1 cellular context compared by ENCODE assay signal in genomic region chr14:99566390-99567354, GRCh38.
TF ChIP-seq lines count a peak whose summit lies in the region.

No MANE protein-coding gene starts in this region.

TF ChIP-seq in HepG2, 621 proteins besides CTCF, POLR2A, EP300 and RAD21 (continued from another document and continues in another):
- peak; percentile 61; the same call in 1 of the 2 replicates for TF ChIP-seq ZNF629 (CRISPR knock-in tag; conservative IDR thresholded peaks at IDR 0.05)
- TF ChIP-seq KLF15 (CRISPR knock-in tag; IDR thresholded peaks at IDR 0.05; ENCODE audit: borderline replicate concordance), result no peak
- TF ChIP-seq ZNF776 (CRISPR knock-in tag; IDR thresholded peaks at IDR 0.05), result no peak
- TF ChIP-seq, protein P1, sequence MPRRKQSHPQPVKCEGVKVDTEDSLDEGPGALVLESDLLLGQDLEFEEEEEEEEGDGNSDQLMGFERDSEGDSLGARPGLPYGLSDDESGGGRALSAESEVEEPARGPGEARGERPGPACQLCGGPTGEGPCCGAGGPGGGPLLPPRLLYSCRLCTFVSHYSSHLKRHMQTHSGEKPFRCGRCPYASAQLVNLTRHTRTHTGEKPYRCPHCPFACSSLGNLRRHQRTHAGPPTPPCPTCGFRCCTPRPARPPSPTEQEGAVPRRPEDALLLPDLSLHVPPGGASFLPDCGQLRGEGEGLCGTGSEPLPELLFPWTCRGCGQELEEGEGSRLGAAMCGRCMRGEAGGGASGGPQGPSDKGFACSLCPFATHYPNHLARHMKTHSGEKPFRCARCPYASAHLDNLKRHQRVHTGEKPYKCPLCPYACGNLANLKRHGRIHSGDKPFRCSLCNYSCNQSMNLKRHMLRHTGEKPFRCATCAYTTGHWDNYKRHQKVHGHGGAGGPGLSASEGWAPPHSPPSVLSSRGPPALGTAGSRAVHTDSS (CRISPR knock-in tag; conservative IDR thresholded peaks at IDR 0.05), result no peak
- TF ChIP-seq, protein P2, sequence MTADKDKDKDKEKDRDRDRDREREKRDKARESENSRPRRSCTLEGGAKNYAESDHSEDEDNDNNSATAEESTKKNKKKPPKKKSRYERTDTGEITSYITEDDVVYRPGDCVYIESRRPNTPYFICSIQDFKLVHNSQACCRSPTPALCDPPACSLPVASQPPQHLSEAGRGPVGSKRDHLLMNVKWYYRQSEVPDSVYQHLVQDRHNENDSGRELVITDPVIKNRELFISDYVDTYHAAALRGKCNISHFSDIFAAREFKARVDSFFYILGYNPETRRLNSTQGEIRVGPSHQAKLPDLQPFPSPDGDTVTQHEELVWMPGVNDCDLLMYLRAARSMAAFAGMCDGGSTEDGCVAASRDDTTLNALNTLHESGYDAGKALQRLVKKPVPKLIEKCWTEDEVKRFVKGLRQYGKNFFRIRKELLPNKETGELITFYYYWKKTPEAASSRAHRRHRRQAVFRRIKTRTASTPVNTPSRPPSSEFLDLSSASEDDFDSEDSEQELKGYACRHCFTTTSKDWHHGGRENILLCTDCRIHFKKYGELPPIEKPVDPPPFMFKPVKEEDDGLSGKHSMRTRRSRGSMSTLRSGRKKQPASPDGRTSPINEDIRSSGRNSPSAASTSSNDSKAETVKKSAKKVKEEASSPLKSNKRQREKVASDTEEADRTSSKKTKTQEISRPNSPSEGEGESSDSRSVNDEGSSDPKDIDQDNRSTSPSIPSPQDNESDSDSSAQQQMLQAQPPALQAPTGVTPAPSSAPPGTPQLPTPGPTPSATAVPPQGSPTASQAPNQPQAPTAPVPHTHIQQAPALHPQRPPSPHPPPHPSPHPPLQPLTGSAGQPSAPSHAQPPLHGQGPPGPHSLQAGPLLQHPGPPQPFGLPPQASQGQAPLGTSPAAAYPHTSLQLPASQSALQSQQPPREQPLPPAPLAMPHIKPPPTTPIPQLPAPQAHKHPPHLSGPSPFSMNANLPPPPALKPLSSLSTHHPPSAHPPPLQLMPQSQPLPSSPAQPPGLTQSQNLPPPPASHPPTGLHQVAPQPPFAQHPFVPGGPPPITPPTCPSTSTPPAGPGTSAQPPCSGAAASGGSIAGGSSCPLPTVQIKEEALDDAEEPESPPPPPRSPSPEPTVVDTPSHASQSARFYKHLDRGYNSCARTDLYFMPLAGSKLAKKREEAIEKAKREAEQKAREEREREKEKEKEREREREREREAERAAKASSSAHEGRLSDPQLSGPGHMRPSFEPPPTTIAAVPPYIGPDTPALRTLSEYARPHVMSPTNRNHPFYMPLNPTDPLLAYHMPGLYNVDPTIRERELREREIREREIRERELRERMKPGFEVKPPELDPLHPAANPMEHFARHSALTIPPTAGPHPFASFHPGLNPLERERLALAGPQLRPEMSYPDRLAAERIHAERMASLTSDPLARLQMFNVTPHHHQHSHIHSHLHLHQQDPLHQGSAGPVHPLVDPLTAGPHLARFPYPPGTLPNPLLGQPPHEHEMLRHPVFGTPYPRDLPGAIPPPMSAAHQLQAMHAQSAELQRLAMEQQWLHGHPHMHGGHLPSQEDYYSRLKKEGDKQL (CRISPR knock-in tag; IDR thresholded peaks at IDR 0.05; ENCODE audit: low read depth), result no peak
- no peak for TF ChIP-seq ZNF10 (CRISPR knock-in tag; IDR thresholded peaks at IDR 0.05; ENCODE audit: borderline replicate concordance, low read depth)
- no peak for TF ChIP-seq GTF3A (CRISPR knock-in tag; conservative IDR thresholded peaks at IDR 0.05)
- 0 out of 2 replicates have a peak, but pooled peaks have one; percentile 36 for TF ChIP-seq ZNF598 (CRISPR knock-in tag; IDR thresholded peaks at IDR 0.05; ENCODE audit: borderline replicate concordance)
- TF ChIP-seq CSRNP1 (CRISPR knock-in tag; IDR thresholded peaks at IDR 0.05), result no peak
- peak; percentile 44; the same call in 1 of the 2 replicates for TF ChIP-seq ZNF292 (CRISPR knock-in tag; IDR thresholded peaks at IDR 0.05; ENCODE audit: borderline replicate concordance, low read depth)
- TF ChIP-seq, protein P3, sequence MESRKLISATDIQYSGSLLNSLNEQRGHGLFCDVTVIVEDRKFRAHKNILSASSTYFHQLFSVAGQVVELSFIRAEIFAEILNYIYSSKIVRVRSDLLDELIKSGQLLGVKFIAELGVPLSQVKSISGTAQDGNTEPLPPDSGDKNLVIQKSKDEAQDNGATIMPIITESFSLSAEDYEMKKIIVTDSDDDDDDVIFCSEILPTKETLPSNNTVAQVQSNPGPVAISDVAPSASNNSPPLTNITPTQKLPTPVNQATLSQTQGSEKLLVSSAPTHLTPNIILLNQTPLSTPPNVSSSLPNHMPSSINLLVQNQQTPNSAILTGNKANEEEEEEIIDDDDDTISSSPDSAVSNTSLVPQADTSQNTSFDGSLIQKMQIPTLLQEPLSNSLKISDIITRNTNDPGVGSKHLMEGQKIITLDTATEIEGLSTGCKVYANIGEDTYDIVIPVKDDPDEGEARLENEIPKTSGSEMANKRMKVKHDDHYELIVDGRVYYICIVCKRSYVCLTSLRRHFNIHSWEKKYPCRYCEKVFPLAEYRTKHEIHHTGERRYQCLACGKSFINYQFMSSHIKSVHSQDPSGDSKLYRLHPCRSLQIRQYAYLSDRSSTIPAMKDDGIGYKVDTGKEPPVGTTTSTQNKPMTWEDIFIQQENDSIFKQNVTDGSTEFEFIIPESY (CRISPR knock-in tag; IDR thresholded peaks at IDR 0.05), result peak; percentile 25; the same call in 1 of the 2 replicates
- TF ChIP-seq ZNF710 (CRISPR knock-in tag; IDR thresholded peaks at IDR 0.05; ENCODE audit: borderline replicate concordance), result no peak
- no peak for TF ChIP-seq ZNF264 (CRISPR knock-in tag; IDR thresholded peaks at IDR 0.05)
- no peak for TF ChIP-seq NCOA5 (CRISPR knock-in tag; IDR thresholded peaks at IDR 0.05)
- no peak for TF ChIP-seq GPN1 (CRISPR knock-in tag; IDR thresholded peaks at IDR 0.05; ENCODE audit: borderline replicate concordance)
- no peak for TF ChIP-seq REL (CRISPR knock-in tag; conservative IDR thresholded peaks at IDR 0.05)
- no peak for TF ChIP-seq ZBTB39 (CRISPR knock-in tag; IDR thresholded peaks at IDR 0.05)
- no peak for TF ChIP-seq HMGA1 (CRISPR knock-in tag; conservative IDR thresholded peaks at IDR 0.05)
- TF ChIP-seq MIER2 (CRISPR knock-in tag; IDR thresholded peaks at IDR 0.05), result peak; percentile 43; the same call in 1 of the 2 replicates
- TF ChIP-seq ZNF615 (CRISPR knock-in tag; IDR thresholded peaks at IDR 0.05; ENCODE audit: borderline replicate concordance), result no peak
- 0 out of 2 replicates have a peak, but pooled peaks have one; percentile 54 for TF ChIP-seq ZNF724P (CRISPR knock-in tag; IDR thresholded peaks at IDR 0.05; ENCODE audit: borderline replicate concordance)
- peak; percentile 86 for TF ChIP-seq ETV5 (CRISPR knock-in tag; IDR thresholded peaks at IDR 0.05; ENCODE audit: borderline replicate concordance)
- TF ChIP-seq PTBP1 (IDR thresholded peaks at IDR 0.05; ENCODE audit: low read depth, low read length, poor library complexity, severe bottlenecking), result no peak
- TF ChIP-seq SNAI1 (CRISPR knock-in tag; IDR thresholded peaks at IDR 0.05; ENCODE audit: borderline replicate concordance), result no peak
- no peak for TF ChIP-seq SATB2 (CRISPR knock-in tag; IDR thresholded peaks at IDR 0.05)
- 0 out of 2 replicates have a peak, but pooled peaks have one; percentile 50 for TF ChIP-seq ZMAT3 (CRISPR knock-in tag; conservative IDR thresholded peaks at IDR 0.05)
- TF ChIP-seq ASH2L (IDR thresholded peaks at IDR 0.05; ENCODE audit: insufficient read length, low read depth, low read length), result peak; percentile 88
- TF ChIP-seq HNRNPUL1 (IDR thresholded peaks at IDR 0.05; ENCODE audit: low read depth, low read length), result no peak
- TF ChIP-seq ZFYVE20 (CRISPR knock-in tag; IDR thresholded peaks at IDR 0.05; ENCODE audit: borderline replicate concordance, low read depth), result no peak
- TF ChIP-seq NAIF1 (CRISPR knock-in tag; IDR thresholded peaks at IDR 0.05; ENCODE audit: borderline replicate concordance), result no peak
- TF ChIP-seq MTF1 (CRISPR knock-in tag; IDR thresholded peaks at IDR 0.05), result no peak
- peak; percentile 90; the same call in 1 of the 2 replicates for TF ChIP-seq MTA1 (CRISPR knock-in tag; IDR thresholded peaks at IDR 0.05; ENCODE audit: borderline replicate concordance)
- TF ChIP-seq, protein P4, sequence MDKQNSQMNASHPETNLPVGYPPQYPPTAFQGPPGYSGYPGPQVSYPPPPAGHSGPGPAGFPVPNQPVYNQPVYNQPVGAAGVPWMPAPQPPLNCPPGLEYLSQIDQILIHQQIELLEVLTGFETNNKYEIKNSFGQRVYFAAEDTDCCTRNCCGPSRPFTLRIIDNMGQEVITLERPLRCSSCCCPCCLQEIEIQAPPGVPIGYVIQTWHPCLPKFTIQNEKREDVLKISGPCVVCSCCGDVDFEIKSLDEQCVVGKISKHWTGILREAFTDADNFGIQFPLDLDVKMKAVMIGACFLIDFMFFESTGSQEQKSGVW (CRISPR knock-in tag; IDR thresholded peaks at IDR 0.05; ENCODE audit: borderline replicate concordance), result no peak
- TF ChIP-seq KDM2A (CRISPR knock-in tag; IDR thresholded peaks at IDR 0.05; ENCODE audit: borderline replicate concordance, low read depth), result peak; percentile 26; the same call in 1 of the 2 replicates
- TF ChIP-seq RBM22 (optimal IDR thresholded peaks at IDR 0.05; ENCODE audit: low read length), result no peak
- TF ChIP-seq, protein P5, sequence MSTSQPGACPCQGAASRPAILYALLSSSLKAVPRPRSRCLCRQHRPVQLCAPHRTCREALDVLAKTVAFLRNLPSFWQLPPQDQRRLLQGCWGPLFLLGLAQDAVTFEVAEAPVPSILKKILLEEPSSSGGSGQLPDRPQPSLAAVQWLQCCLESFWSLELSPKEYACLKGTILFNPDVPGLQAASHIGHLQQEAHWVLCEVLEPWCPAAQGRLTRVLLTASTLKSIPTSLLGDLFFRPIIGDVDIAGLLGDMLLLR (CRISPR knock-in tag; IDR thresholded peaks at IDR 0.05), result no peak
- TF ChIP-seq U2AF1 (optimal IDR thresholded peaks at IDR 0.05; ENCODE audit: low read depth, low read length), result no peak
- TF ChIP-seq NFATC3 (CRISPR knock-in tag; IDR thresholded peaks at IDR 0.05), result no peak
- TF ChIP-seq SMC3 (IDR thresholded peaks at IDR 0.05; ENCODE audit: low read length), result no peak
- no peak for TF ChIP-seq TBL1XR1 (IDR thresholded peaks at IDR 0.05; ENCODE audit: borderline replicate concordance, low read length, partially characterized antibody)
- TF ChIP-seq NCOR1 (IDR thresholded peaks at IDR 0.05; ENCODE audit: borderline replicate concordance, low read length), result peak; percentile 86; the same call in 1 of the 2 replicates
- TF ChIP-seq NFYC (CRISPR knock-in tag; IDR thresholded peaks at IDR 0.05), result no peak
- no peak for TF ChIP-seq ZNF891 (CRISPR knock-in tag; IDR thresholded peaks at IDR 0.05)
- TF ChIP-seq PHF20 (CRISPR knock-in tag; IDR thresholded peaks at IDR 0.05), result no peak
- TF ChIP-seq, protein P6, sequence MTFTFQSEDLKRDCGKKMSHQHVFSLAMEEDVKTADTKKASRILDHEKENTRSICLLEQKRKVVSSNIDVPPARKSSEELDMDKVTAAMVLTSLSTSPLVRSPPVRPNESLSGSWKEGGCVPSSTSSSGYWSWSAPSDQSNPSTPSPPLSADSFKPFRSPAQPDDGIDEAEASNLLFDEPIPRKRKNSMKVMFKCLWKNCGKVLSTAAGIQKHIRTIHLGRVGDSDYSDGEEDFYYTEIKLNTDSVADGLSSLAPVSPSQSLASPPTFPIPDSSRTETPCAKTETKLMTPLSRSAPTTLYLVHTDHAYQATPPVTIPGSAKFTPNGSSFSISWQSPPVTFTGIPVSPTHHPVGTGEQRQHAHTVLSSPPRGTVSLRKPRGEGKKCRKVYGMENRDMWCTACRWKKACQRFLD (CRISPR knock-in tag; IDR thresholded peaks at IDR 0.05; ENCODE audit: borderline replicate concordance), result no peak
- TF ChIP-seq ZNF547 (CRISPR knock-in tag; IDR thresholded peaks at IDR 0.05), result peak; percentile 71; the same call in 1 of the 2 replicates
- TF ChIP-seq ARID2 (CRISPR knock-in tag; IDR thresholded peaks at IDR 0.05; ENCODE audit: borderline replicate concordance), result no peak
